In the genomic region with DNA sequence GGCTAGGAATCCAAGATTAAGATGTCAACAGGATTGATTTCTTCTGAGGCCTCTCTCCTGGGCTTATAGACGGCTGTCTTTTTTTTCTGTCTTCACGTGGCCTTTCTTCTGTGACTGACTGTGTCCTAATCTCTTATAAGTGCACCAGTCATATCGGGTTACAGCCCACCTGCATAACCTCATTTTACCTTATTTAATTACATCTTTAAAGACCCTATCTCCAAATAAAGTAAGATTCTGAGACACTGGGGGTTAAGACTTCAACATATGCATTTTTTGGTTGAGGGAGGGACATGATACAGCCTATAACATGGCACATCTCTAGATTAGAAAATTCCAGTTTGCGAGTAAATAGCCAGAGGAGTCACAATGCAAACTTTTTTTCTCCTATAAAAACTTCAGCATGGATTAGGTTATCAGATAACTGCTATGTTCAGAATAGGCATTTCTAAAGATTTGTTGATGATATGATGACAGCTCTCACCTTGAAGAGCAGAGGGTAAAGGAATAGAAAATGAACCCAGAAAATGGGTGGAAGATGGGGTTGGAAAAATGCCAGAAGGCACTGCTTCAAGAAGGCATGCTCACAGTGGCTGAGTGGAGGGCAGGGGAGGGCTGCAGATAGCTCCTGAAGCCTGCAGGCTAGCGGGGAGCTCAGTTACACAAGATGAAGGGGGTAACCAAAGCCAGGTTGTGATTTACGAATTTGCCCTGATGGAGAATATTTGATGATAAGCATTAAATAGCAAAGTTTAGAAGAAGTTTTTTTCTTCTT, we compare ENCODE assay signal across 26 cellular contexts.
"Had no signal": no experiment of that assay in that cellular context is flagged by ENCODE, and none has a peak within 500 bp of the region (broad histone marks: within the 10 kb centered on the region; RNA-seq: fewer than 3 reads in every experiment).

No MANE protein-coding gene starts in this region.

- H3K36me3 Mint-ChIP-seq: neural progenitor cell; stimulated activated memory B cell treated with anti-CD40 and anti-IgM and Interleukin-4, amounts not matched to agents 10 μg/mL and 1 μg/mL and 100 μg/mL, for 72 hours; type B pancreatic cell had no signal

- H3K4me3 ChIP-seq: gastroesophageal sphincter, hepatocyte, neural progenitor cell, right atrium auricular region, smooth muscle cell, uterus had no signal

- H3K36me3 ChIP-seq: gastroesophageal sphincter, neural progenitor cell, right atrium auricular region, uterus had no signal

- H3K4me1 Mint-ChIP-seq: activated B cell treated with CpG ODN at 0.5 μM for 24 hours; activated T-helper 17 cell treated with anti-CD3 and anti-CD28 coated beads, Interleukin-2, amount 50 U/mL, for 72 hours; naive B cell; stimulated activated memory B cell treated with anti-CD40 and anti-IgM and Interleukin-4, amounts not matched to agents 10 μg/mL and 1 μg/mL and 100 μg/mL, for 72 hours; stimulated activated naive CD8-positive, alpha-beta T cell treated with anti-CD3 and anti-CD28 coated beads, Interleukin-15, amount 100 ng/mL, for 72 hours had no signal

- H3K27ac Mint-ChIP-seq: activated B cell treated with CpG ODN at 0.5 μM for 24 hours; activated CD8-positive, alpha-beta T cell treated with anti-CD3 and anti-CD28 coated beads for 36 hours; activated T-helper 17 cell treated with anti-CD3 and anti-CD28 coated beads, Interleukin-2, amount 50 U/mL, for 72 hours; mesothelial cell of epicardium; naive B cell; neural progenitor cell; stimulated activated memory B cell treated with anti-CD40 and anti-IgM and Interleukin-4, amounts not matched to agents 10 μg/mL and 1 μg/mL and 100 μg/mL, for 72 hours; stimulated activated naive CD8-positive, alpha-beta T cell treated with anti-CD3 and anti-CD28 coated beads, Interleukin-15, amount 100 ng/mL, for 72 hours; type B pancreatic cell had no signal

- H3K9me3 ChIP-seq: gastroesophageal sphincter, right atrium auricular region, uterus had no signal

- H3K27me3 ChIP-seq: gastroesophageal sphincter, neural progenitor cell, right atrium auricular region, uterus had no signal

- H2AFZ ChIP-seq: hepatocyte, neural progenitor cell had no signal

- DNase-seq: activated B cell treated with CpG ODN at 0.5 μM for 24 hours; activated CD4-positive, alpha-beta T cell treated with anti-CD3 and anti-CD28 coated beads, Interleukin-2, amount 50 U/mL, for 1 hour; activated CD8-positive, alpha-beta T cell treated with anti-CD3 and anti-CD28 coated beads for 36 hours; activated gamma-delta T cell treated with Interleukin-2 at 50 U/mL for 16 hours; activated naive CD4-positive, alpha-beta T cell treated with anti-CD3 and anti-CD28 coated beads, Interleukin-2, amount 50 U/mL, for 16 hours; activated T-cell treated with anti-CD3 and anti-CD28 coated beads, Interleukin-2, amount 50 U/mL, for 4 hours; amniotic stem cell; central memory CD4-positive, alpha-beta T cell; islet precursor cell; naive B cell; stimulated activated CD4-positive, alpha-beta T cell treated with anti-CD3 and anti-CD28 coated beads, Interleukin-1b, Interleukin-23, amount 100 ng/mL, for 48 hours; stimulated activated CD4-positive, alpha-beta T cell treated with anti-CD3 and anti-CD28 coated beads, Interleukin-4, amount 100 ng/mL, for 4 hours; stimulated activated CD8-positive, alpha-beta memory T cell treated with anti-CD3 and anti-CD28 coated beads, Interleukin-4, amount 100 ng/mL, for 48 hours; stimulated activated naive CD8-positive, alpha-beta T cell treated with anti-CD3 and anti-CD28 coated beads, Interleukin-15, amount 100 ng/mL, for 72 hours; substantia nigra; uterus had no signal

- H3K4me1 ChIP-seq: gastroesophageal sphincter, neural progenitor cell, right atrium auricular region, uterus had no signal

- H3K79me2 ChIP-seq: hepatocyte had no signal

- H3K27ac ChIP-seq: gastroesophageal sphincter, hepatocyte, neural progenitor cell, right atrium auricular region, uterus had no signal

- H3K9me3 Mint-ChIP-seq: activated B cell treated with CpG ODN at 0.5 μM for 24 hours; activated CD8-positive, alpha-beta T cell treated with anti-CD3 and anti-CD28 coated beads for 36 hours; activated T-cell treated with anti-CD3 and anti-CD28 coated beads, Interleukin-2, amount 50 U/mL, for 4 hours; neural progenitor cell; type B pancreatic cell had no signal

- H3K4me2 ChIP-seq: hepatocyte, neural progenitor cell, smooth muscle cell had no signal

- FAIRE-seq: endothelial cell of umbilical vein had no signal

- H3K9ac ChIP-seq: neural progenitor cell had no signal

- H3K4me3 Mint-ChIP-seq: activated B cell treated with CpG ODN at 0.5 μM for 24 hours; activated CD8-positive, alpha-beta T cell treated with anti-CD3 and anti-CD28 coated beads for 36 hours; activated T-cell treated with anti-CD3 and anti-CD28 coated beads, Interleukin-2, amount 50 U/mL, for 4 hours; activated T-helper 17 cell treated with anti-CD3 and anti-CD28 coated beads, Interleukin-2, amount 50 U/mL, for 72 hours; mesothelial cell of epicardium; naive B cell; neural progenitor cell; stimulated activated memory B cell treated with anti-CD40 and anti-IgM and Interleukin-4, amounts not matched to agents 10 μg/mL and 1 μg/mL and 100 μg/mL, for 72 hours; stimulated activated naive CD8-positive, alpha-beta T cell treated with anti-CD3 and anti-CD28 coated beads, Interleukin-15, amount 100 ng/mL, for 72 hours; type B pancreatic cell had no signal

- H3K27me3 Mint-ChIP-seq: activated CD8-positive, alpha-beta T cell treated with anti-CD3 and anti-CD28 coated beads for 36 hours; stimulated activated naive CD8-positive, alpha-beta T cell treated with anti-CD3 and anti-CD28 coated beads, Interleukin-15, amount 100 ng/mL, for 72 hours; type B pancreatic cell had no signal
